Comparison of ENCODE assay signal across 10 cellular contexts in the genomic region with DNA sequence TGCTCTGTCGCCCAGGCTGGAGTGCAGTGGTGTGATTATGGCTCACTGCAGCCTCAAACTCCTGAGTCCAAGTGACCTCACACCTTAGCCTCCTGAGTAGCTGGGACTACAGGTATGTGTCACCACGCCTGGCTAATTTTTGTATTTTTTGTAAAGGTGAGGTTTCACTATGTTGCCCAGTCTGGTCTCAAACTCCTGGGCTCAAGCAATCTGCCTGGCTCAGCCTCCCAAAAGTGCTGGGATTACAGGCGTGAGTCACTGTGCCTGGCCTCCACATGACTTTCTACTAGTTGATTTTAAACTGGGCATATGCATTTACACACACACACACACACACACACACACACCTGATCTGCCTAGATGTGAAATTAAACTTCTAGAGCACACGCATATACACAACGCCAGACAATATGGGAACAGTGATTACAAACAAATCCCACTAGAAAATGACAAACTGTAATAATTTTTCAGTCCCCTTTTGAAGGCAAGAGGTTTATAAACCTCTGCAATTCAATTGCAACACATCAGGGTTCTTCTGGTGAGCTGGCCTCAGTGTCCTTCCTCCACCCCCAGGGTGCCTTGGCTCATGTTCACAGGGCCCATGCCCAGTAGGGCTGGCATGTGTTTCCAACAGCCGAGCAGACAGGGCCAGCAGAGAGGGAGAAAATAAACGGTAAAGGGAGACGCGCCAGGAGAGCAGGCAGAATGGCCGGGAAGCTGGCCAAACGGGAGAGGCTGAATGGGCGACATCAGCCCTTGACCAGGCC. TPM values are rescaled to one million over a fixed set of nuclear protein-coding genes. Genes with fewer than 3 reads are reported as not detected.
A peak's percentile ranks its signal among the peaks of the same experiment; 100 is the strongest.
DNase-seq lines count a peak whose midpoint lies in the region; ATAC-seq and FAIRE-seq lines count a peak whose summit lies in the region.
"Had no signal": no experiment of that assay in that cellular context is flagged by ENCODE, and none has a peak within 500 bp of the region (broad histone marks: within the 10 kb centered on the region; RNA-seq: fewer than 3 reads in every experiment).

No MANE protein-coding gene starts in this region.

- DNase-seq in DMS 273 (lab: John Stamatoyannopoulos, UW; ENCODE audit: unreplicated experiment), result peak; percentile 37
- DNase-seq in DMS 273 treated with DMSO at 0.1 percent for 48 hours (lab: John Stamatoyannopoulos, UW), result no peak
- DNase-seq in ecto neural progenitor cell (ENCODE audit: low spot score), result peak; percentile 32
- peak; percentile 81 for DNase-seq in mesenteric fat pad (ENCODE audit: low spot score)
- peak; percentile 48 for DNase-seq in urothelium cell line (ENCODE audit: low spot score)
- DNase-seq in NCI-H146 (lab: John Stamatoyannopoulos, UW), result no peak
- no peak for DNase-seq in activated naive CD4-positive, alpha-beta T cell (lab: John Stamatoyannopoulos, UW)
- DNase-seq: activated CD4-positive, CD25-positive, alpha-beta regulatory T cell treated with anti-CD3 and anti-CD28 coated beads, Interleukin-2, amount 50 U/mL, for 72 hours had no signal

- no peak for ATAC-seq in activated CD4-positive, CD25-positive, alpha-beta regulatory T cell treated with anti-CD3 and anti-CD28 coated beads, Interleukin-2, amount 50 U/mL, for 24 hours

- peak; percentile 62 for FAIRE-seq in urothelium cell line (lab: Jason Lieb, UNC)
- FAIRE-seq: A204.1 had no signal

RNA-seq across cellular contexts. Expression of gene PARD6B, which starts 31.2 kb away (rescaled TPM):
- 2.0 TPM for total RNA-seq in mesenteric fat pad

RNA-seq across cellular contexts. Expression of gene BCAS4, which starts 32.2 kb away (rescaled TPM):
- total RNA-seq in mesenteric fat pad, result 1.1 TPM

Comparison
In these comparisons a context has a peak if more than half of its experiments do, and no peak if none do; other contexts are left out.
1. DNase-seq: peak in DMS 273 (single experiment), ecto neural progenitor cell (single experiment), mesenteric fat pad (single experiment) and urothelium cell line (single experiment); none in DMS 273 treated with DMSO at 0.1 percent for 48 hours (single experiment), NCI-H146 (single experiment) and activated naive CD4-positive, alpha-beta T cell (0 of 4).